Comparison of ENCODE assay signal across 12 cellular contexts in genomic region chr19:17025361-17025760, GRCh38. TPM values are rescaled to one million over a fixed set of nuclear protein-coding genes. Genes with fewer than 3 reads are reported as not detected.
A peak's percentile ranks its signal among the peaks of the same experiment; 100 is the strongest.
DNase-seq lines count a peak whose midpoint lies in the region; ATAC-seq and FAIRE-seq lines count a peak whose summit lies in the region.
"Had no signal": no experiment of that assay in that cellular context is flagged by ENCODE, and none has a peak within 500 bp of the region (broad histone marks: within the 10 kb centered on the region; RNA-seq: fewer than 3 reads in every experiment).

No MANE protein-coding gene starts in this region.

- H3K27ac Mint-ChIP-seq in stimulated activated naive CD8-positive, alpha-beta T cell treated with anti-CD3 and anti-CD28 coated beads, Interleukin-15, amount 100 ng/mL, for 72 hours = no peak overlapping the region
- H3K27ac Mint-ChIP-seq: activated B cell treated with CpG ODN at 0.5 μM for 24 hours; activated naive CD8-positive, alpha-beta T cell treated with anti-CD3 and anti-CD28 coated beads for 36 hours had no signal

- no peak overlapping the region for H3K4ac ChIP-seq in trophoblast cell (ENCODE audit: low read depth, low read length)

- H3K18ac ChIP-seq in trophoblast cell (ENCODE audit: low read length) = no peak overlapping the region

- H2AK5ac ChIP-seq in trophoblast cell (ENCODE audit: low read length) = no peak overlapping the region

- H3K9me3 ChIP-seq in HUES64 (ENCODE audit: insufficient read depth, low read depth, low read length) (peaks cover 14% of the 10 kb centered on the region; the same call in 1 of the 2 replicates), right cardiac atrium (ENCODE audit: control insufficient read depth, low read length) (no peaks in the 10 kb centered on the region), trophoblast cell (ENCODE audit: insufficient read depth, low read depth, low read length) (peaks cover 3% of the 10 kb centered on the region)
- H3K9me3 ChIP-seq: SK-N-SH had no signal

- peak overlapping the region; percentile 100 for H3K4me2 ChIP-seq in trophoblast cell (ENCODE audit: low read length)
- H3K4me2 ChIP-seq: KMS-11, SK-N-SH had no signal

- H4K12ac ChIP-seq in trophoblast cell (ENCODE audit: low read depth, low read length) = no peak overlapping the region

- no peak overlapping the region for H2BK12ac ChIP-seq in trophoblast cell (ENCODE audit: low read length)

- peaks cover 12 to 37% of the 10 kb centered on the region in 2 donors for H3K9me3 Mint-ChIP-seq in stimulated activated naive CD8-positive, alpha-beta T cell treated with anti-CD3 and anti-CD28 coated beads, Interleukin-15, amount 100 ng/mL, for 72 hours

- no peak overlapping the region for H4K8ac ChIP-seq in trophoblast cell (ENCODE audit: low read depth, low read length)

- H3K4me3 Mint-ChIP-seq in stimulated activated naive CD8-positive, alpha-beta T cell treated with anti-CD3 and anti-CD28 coated beads, Interleukin-15, amount 100 ng/mL, for 72 hours = no peak overlapping the region

- H2BK5ac ChIP-seq in trophoblast cell (ENCODE audit: low read depth, low read length, poor library complexity) = no peak overlapping the region

- no peak overlapping the region for H2BK120ac ChIP-seq in trophoblast cell (ENCODE audit: insufficient read depth, low read length, poor library complexity)

- WGBS in HUES64 = 77% methylated on average over 6 of the region's 6 CpGs
- WGBS in right cardiac atrium = 77% methylated on average over 6 of the region's 6 CpGs
- no CpG with 5 or more reads among the region's 6 CpGs for WGBS in trophoblast cell (ENCODE audit: extremely low coverage, insufficient coverage, insufficient read length)

- peaks cover 5% of the 10 kb centered on the region; the same call in 1 of the 2 replicates for H3K36me3 ChIP-seq in HUES64 (ENCODE audit: insufficient read depth, low read length)
- no peaks in the 10 kb centered on the region for H3K36me3 ChIP-seq in trophoblast cell (ENCODE audit: control insufficient read depth in 1 of 2, insufficient read depth in 2 of 2, low read length in 2 of 2)

- H3K79me1 ChIP-seq in trophoblast cell (ENCODE audit: low read length) = peaks cover 9% of the 10 kb centered on the region

- no peak overlapping the region for H3K9ac ChIP-seq in HUES64 (ENCODE audit: low read depth, low read length)
- no peak overlapping the region for H3K9ac ChIP-seq in trophoblast cell (ENCODE audit: low read length)
- H3K9ac ChIP-seq: KMS-11, SK-N-SH had no signal

- DNase-seq in right cardiac atrium = no peak
- DNase-seq in trophoblast cell = peak in 1 of 2 donors; percentile 12
- no peak for DNase-seq in RCC 7860 (ENCODE audit: low spot score)
- DNase-seq in stimulated activated naive CD8-positive, alpha-beta T cell treated with anti-CD3 and anti-CD28 coated beads, Interleukin-15, amount 100 ng/mL, for 72 hours = no peak
- DNase-seq: activated B cell treated with CpG ODN at 0.5 μM for 24 hours; activated naive CD8-positive, alpha-beta T cell treated with anti-CD3 and anti-CD28 coated beads for 36 hours; HCEC 1CT; NCI-H345; SK-N-SH had no signal

- H3K4me3 ChIP-seq in HUES64 (ENCODE audit: low read length) (peak overlapping the region; percentile 68), right cardiac atrium (ENCODE audit: low read length) (peak overlapping the region; percentile 5), trophoblast cell (ENCODE audit: low read depth, low read length) (no peak overlapping the region)

- H3K23ac ChIP-seq in trophoblast cell (ENCODE audit: low read length) = no peak overlapping the region

- H2AFZ ChIP-seq in trophoblast cell (ENCODE audit: insufficient read depth, low read length, poor library complexity) = no peak overlapping the region

- no peaks in the 10 kb centered on the region for H3K79me2 ChIP-seq in trophoblast cell (ENCODE audit: control insufficient read depth, insufficient read depth, low read length, poor library complexity)

- H3K4me1 ChIP-seq in HUES64 (ENCODE audit: insufficient read depth, low read length) = peaks cover 7% of the 10 kb centered on the region
- no peaks in the 10 kb centered on the region for H3K4me1 ChIP-seq in right cardiac atrium (ENCODE audit: control insufficient read depth, insufficient read depth, low read length)
- H3K4me1 ChIP-seq in trophoblast cell (ENCODE audit: control insufficient read depth in 1 of 2, insufficient read depth in 2 of 2, low read length in 2 of 2) = peaks cover 11 to 28% of the 10 kb centered on the region in 2 experiments

- no peak for ATAC-seq in right cardiac atrium
- ATAC-seq in stimulated activated naive CD8-positive, alpha-beta T cell treated with anti-CD3 and anti-CD28 coated beads, Interleukin-15, amount 100 ng/mL, for 72 hours = no peak

- H3K27me3 ChIP-seq in HUES64 (ENCODE audit: insufficient read depth, low read length) = peaks cover 17% of the 10 kb centered on the region
- no peaks in the 10 kb centered on the region for H3K27me3 ChIP-seq in right cardiac atrium (ENCODE audit: control insufficient read depth, insufficient read depth)
- no peaks in the 10 kb centered on the region for H3K27me3 ChIP-seq in trophoblast cell (ENCODE audit: insufficient read depth, low read length)

- peaks cover 15% of the 10 kb centered on the region for H3K4me1 Mint-ChIP-seq in stimulated activated naive CD8-positive, alpha-beta T cell treated with anti-CD3 and anti-CD28 coated beads, Interleukin-15, amount 100 ng/mL, for 72 hours

- no peak for FAIRE-seq in RCC 7860 (lab: Jason Lieb, UNC)

- H3K27ac ChIP-seq in HUES64 (ENCODE audit: low read depth, low read length) = no peak overlapping the region
- H3K27ac ChIP-seq in right cardiac atrium (ENCODE audit: low read length) = no peak overlapping the region
- H3K27ac ChIP-seq in trophoblast cell (ENCODE audit: low read depth, low read length) = no peak overlapping the region
- H3K27ac ChIP-seq: C4-2B, KMS-11 had no signal

- H3K27me3 Mint-ChIP-seq in stimulated activated naive CD8-positive, alpha-beta T cell treated with anti-CD3 and anti-CD28 coated beads, Interleukin-15, amount 100 ng/mL, for 72 hours = peaks cover 43% of the 10 kb centered on the region

- H4K91ac ChIP-seq in trophoblast cell (ENCODE audit: low read depth, low read length) = no peak overlapping the region

- no peak overlapping the region for H3K14ac ChIP-seq in trophoblast cell (ENCODE audit: low read length)

- intact Hi-C loops in right cardiac atrium (cut with DNase I) = no loop called here

RNA-seq across cellular contexts. Expression of gene CPAMD8, which starts 1.2 kb away (rescaled TPM):
- polyA plus RNA-seq in HUES64 (2013, experiment 1 of 2) = 5.5 TPM
- 7.0 TPM for polyA plus RNA-seq in HUES64 (2013, experiment 2 of 2)
- total RNA-seq in right cardiac atrium = 10 to 100 TPM in 1 of 4 donors, 1 to 10 TPM in 3; 2.4 to 11.8 (median 8.0) TPM
- polyA plus RNA-seq in right cardiac atrium = 19.7 TPM
- 4.6 and 4.8 TPM in 2 replicates for polyA plus RNA-seq in trophoblast cell (2013)

RNA-seq across cellular contexts. Expression of gene HAUS8, which starts 49.9 kb away (rescaled TPM):
- polyA plus RNA-seq in HUES64 (2013, experiment 1 of 2) = 19.6 TPM
- polyA plus RNA-seq in HUES64 (2013, experiment 2 of 2) = 23.6 TPM
- total RNA-seq in right cardiac atrium = 1 to 10 TPM; 3.3 to 6.1 (median 5.6) TPM
- polyA plus RNA-seq in right cardiac atrium = 4.7 TPM
- polyA plus RNA-seq in trophoblast cell (2013) = 31.7 and 32.6 TPM in 2 replicates

RNA-seq across cellular contexts. Expression of gene MYO9B, which starts 50.2 kb away (rescaled TPM):
- 42.1 TPM for polyA plus RNA-seq in HUES64 (2013, experiment 1 of 2)
- 46.2 TPM for polyA plus RNA-seq in HUES64 (2013, experiment 2 of 2)
- total RNA-seq in right cardiac atrium = 10 to 100 TPM; 31.5 to 42.1 (median 36.6) TPM
- polyA plus RNA-seq in right cardiac atrium = 30.0 TPM
- 64.1 and 65.1 TPM in 2 replicates for polyA plus RNA-seq in trophoblast cell (2013)
